In genomic region chr18:9474983-9475642, GRCh38 we compare ENCODE assay signal across 8 cellular contexts. TPM values are rescaled to one million over a fixed set of nuclear protein-coding genes. Genes with fewer than 3 reads are reported as not detected.
DNase-seq lines count a peak whose midpoint lies in the region; ATAC-seq and TF ChIP-seq lines count a peak whose summit lies in the region.

Gene RALBP1, plus strand, starts transcription at chr18:9475513. Its CDS starts 37,533 bp downstream, at chr18:9513046.

- intact Hi-C loops in IMR-90 (cut with micrococcal nuclease), result loop anchor here (1.0 to 5.0 kb wide), 4 partner anchors 42 to 141 kb away; partner anchors contain the start of gene TWSG1

- no peaks in the 10 kb centered on the region for H3K27me3 ChIP-seq in IMR-90 (ENCODE audit: control insufficient read depth, insufficient read depth, low read length)

- in situ Hi-C loops in IMR-90 (cut with MboI; ENCODE audit: low sequenced_read_pairs), result loop anchor here (5.0 kb wide), 1 partner anchor 52 kb away; no protein-coding TSS in a partner anchor

- H3K23ac ChIP-seq in IMR-90 (ENCODE audit: low read depth, low read length), result peak within 1 kb of the TSS; percentile 99

- H2AFZ ChIP-seq in IMR-90 (replicated peaks; ENCODE audit: low read length, poor library complexity), result peak within 1 kb of the TSS; percentile 100

- peak within 1 kb of the TSS; percentile 97 for H3K14ac ChIP-seq in IMR-90 (replicated peaks; ENCODE audit: low read depth, low read length)

- TF ChIP-seq POLR2A in IMR-90 (IDR thresholded peaks at IDR 0.05; ENCODE audit: low read depth, low read length), result no peak

- 0% methylated on average over 42 of the region's 69 CpGs; no CpG with 5 or more reads in 1 of the 2 experiments for WGBS in IMR-90 (ENCODE audit: extremely low coverage in 2 of 2, insufficient read length in 1 of 2), 2 experiments

- H2AK9ac ChIP-seq in IMR-90 (replicated peaks; ENCODE audit: low read depth, low read length, poor library complexity), result peak within 1 kb of the TSS; percentile 95

- peak within 1 kb of the TSS; percentile 78 for H2AK5ac ChIP-seq in IMR-90 (ENCODE audit: low read depth, low read length)

- peak within 1 kb of the TSS; percentile 90 for H3K9ac ChIP-seq in IMR-90 (ENCODE audit: low read depth, low read length)

- 0 out of 2 replicates have a peak, but pooled peaks have one; percentile 23 for TF ChIP-seq CTCF in IMR-90 (conservative IDR thresholded peaks at IDR 0.05; ENCODE audit: low read depth, low read length)

- H2BK20ac ChIP-seq in IMR-90 (ENCODE audit: low read depth, low read length), result peak within 1 kb of the TSS; percentile 81

- H2BK5ac ChIP-seq in IMR-90 (ENCODE audit: low read depth, low read length, poor library complexity, severe bottlenecking), result peak within 1 kb of the TSS; percentile 92

- H3K79me1 ChIP-seq in IMR-90 (ENCODE audit: low read depth in 1 of 2, low read length in 2 of 2), result peaks cover 4 to 51% of the 10 kb centered on the region in 2 experiments; a peak in 3 of 4 replicates

- ATAC-seq in GM21528 (IDR thresholded peaks at IDR 0.05; ENCODE audit: low FRiP score, unreplicated experiment), result peak; percentile 93
- peak; percentile 95 for ATAC-seq in IMR-90 (ENCODE audit: low read depth)

- H3K4ac ChIP-seq in IMR-90 (ENCODE audit: low read depth, low read length), result peak within 1 kb of the TSS; percentile 97

- H3K36me3 ChIP-seq in IMR-90 (ENCODE audit: control insufficient read depth, insufficient read depth, low read length), result peaks cover 5% of the 10 kb centered on the region; the same call in 1 of the 2 replicates

- peak within 1 kb of the TSS; percentile 92 to 100 for H4K8ac ChIP-seq in IMR-90 (ENCODE audit: low read depth in 2 of 2, low read length in 2 of 2)

- dilution Hi-C loops in IMR-90 (cut with HindIII; ENCODE audit: low sequenced_read_pairs, unreplicated experiment), result no loop called here

- peak within 1 kb of the TSS; percentile 89 for H2BK120ac ChIP-seq in IMR-90 (ENCODE audit: low read depth, low read length)

- H4K5ac ChIP-seq in IMR-90 (ENCODE audit: low read depth, low read length), result peak within 1 kb of the TSS; percentile 92

- peaks cover 4% of the 10 kb centered on the region; the same call in 1 of the 2 replicates for H3K4me1 ChIP-seq in IMR-90 (ENCODE audit: control insufficient read depth, insufficient read depth, low read length)

- POLR2A ChIA-PET in IMR-90 (lab: Charles Lee; ENCODE audit: unreplicated experiment), result interaction anchor here (0.5 kb wide), 1 partner anchor 12 kb away, joined by 3 read pairs; no protein-coding TSS in a partner anchor

- peak within 1 kb of the TSS; percentile 87 for H3K4me2 ChIP-seq in IMR-90 (ENCODE audit: low read depth, low read length)

- H3K9me3 ChIP-seq in IMR-90 (ENCODE audit: control insufficient read depth, insufficient read depth, low read length), result no peaks in the 10 kb centered on the region

- DNase-seq in DMS 273 treated with DMSO at 0.1 percent for 48 hours (lab: John Stamatoyannopoulos, UW) (peak; percentile 98), IMR-90 (peak; percentile 99), OCI-M2 (lab: John Stamatoyannopoulos, UW; ENCODE audit: unreplicated experiment) (peak; percentile 73), activated T-cell treated with anti-CD3 and anti-CD28 coated beads for 4 hours (peak; percentile 93), epidermal melanocyte (ENCODE audit: insufficient read length, low spot score) (peak; percentile 97), middle frontal gyrus (ENCODE audit: extremely low spot score, low spot score) (peak; percentile 98)
- peak; percentile 97 for DNase-seq in stimulated activated CD8-positive, alpha-beta memory T cell treated with anti-CD3 and anti-CD28 coated beads, Interleukin-2, amount 100 ng/mL, for 48 hours (ENCODE audit: low read depth in 2 of 2)

- peaks cover 8% of the 10 kb centered on the region for H3K9me1 ChIP-seq in IMR-90 (ENCODE audit: insufficient read depth, low read length)

- H3K18ac ChIP-seq in IMR-90 (ENCODE audit: low read depth, low read length), result peak within 1 kb of the TSS; percentile 88

- peak within 1 kb of the TSS; percentile 65; the same call in 1 of the 3 replicates for H2BK15ac ChIP-seq in IMR-90 (ENCODE audit: low read depth, low read length)

- peak within 1 kb of the TSS; percentile 70 for H3K4me3 ChIP-seq in IMR-90 (ENCODE audit: insufficient read depth, low read depth, low read length)

- peak within 1 kb of the TSS; percentile 92 for H3K56ac ChIP-seq in IMR-90 (ENCODE audit: extremely low read depth, insufficient read depth, low read length)

- CTCF ChIA-PET in IMR-90 (lab: Yijun Ruan, JAX), result interaction anchor here (0.6 kb wide), 1 partner anchor 222 kb away, joined by 3 read pairs; no protein-coding TSS in a partner anchor

- no TSS peak for BruUV-seq in IMR-90 (replicated peaks; lab: Mats Ljungman, UMichigan)

- H3K27ac ChIP-seq in IMR-90 (ENCODE audit: insufficient read depth, low read length), result peak within 1 kb of the TSS; percentile 90

- H4K20me1 ChIP-seq in IMR-90 (ENCODE audit: insufficient read depth, low read length), result peaks cover 5% of the 10 kb centered on the region; the same call in 1 of the 2 replicates

- peak within 1 kb of the TSS; percentile 97 for H4K91ac ChIP-seq in IMR-90 (ENCODE audit: insufficient read depth, low read depth, low read length)

- no peak for TF ChIP-seq RAD21 in IMR-90 (IDR thresholded peaks at IDR 0.05; ENCODE audit: low read length)

TF ChIP-seq in IMR-90, 13 proteins besides CTCF, POLR2A, EP300 and RAD21:
- TF ChIP-seq BHLHE40 (IDR thresholded peaks at IDR 0.05; ENCODE audit: low read depth, low read length) (peak; percentile 75), USF2 (IDR thresholded peaks at IDR 0.05; ENCODE audit: low read depth, low read length) (no peak), MXI1 (IDR thresholded peaks at IDR 0.05; ENCODE audit: borderline replicate concordance, low read depth, low read length) (peak; percentile 30; the same call in 1 of the 2 replicates)
TF ChIP-seq in IMR-90: peak in this region for 2.

RNA-seq across cellular contexts. Expression of gene RALBP1, which starts in this region (rescaled TPM):
- 38.2 and 58.9 TPM in 2 replicates for total RNA-seq in IMR-90 (2012; rRNA removed)
- polyA plus RNA-seq in IMR-90 (2012; rRNA removed), result 30.6 and 31.6 TPM in 2 replicates
- polyA plus RNA-seq in IMR-90 (2012; cell fraction: cytosol; rRNA removed), result 19.5 and 39.0 TPM in 2 replicates
- polyA plus RNA-seq in IMR-90 (2012; cell fraction: nucleus; rRNA removed; ENCODE audit: low replicate concordance), result 18.1 and 18.9 TPM in 2 replicates

Comparison
In these comparisons a context has a peak if more than half of its experiments do, and no peak if none do; other contexts are left out.
1. Peak in every context shown above with its lines: DNase-seq, ATAC-seq, H3K4me3 ChIP-seq and H3K27ac ChIP-seq.